21 cellular contexts compared by ENCODE assay signal in the genomic region with DNA sequence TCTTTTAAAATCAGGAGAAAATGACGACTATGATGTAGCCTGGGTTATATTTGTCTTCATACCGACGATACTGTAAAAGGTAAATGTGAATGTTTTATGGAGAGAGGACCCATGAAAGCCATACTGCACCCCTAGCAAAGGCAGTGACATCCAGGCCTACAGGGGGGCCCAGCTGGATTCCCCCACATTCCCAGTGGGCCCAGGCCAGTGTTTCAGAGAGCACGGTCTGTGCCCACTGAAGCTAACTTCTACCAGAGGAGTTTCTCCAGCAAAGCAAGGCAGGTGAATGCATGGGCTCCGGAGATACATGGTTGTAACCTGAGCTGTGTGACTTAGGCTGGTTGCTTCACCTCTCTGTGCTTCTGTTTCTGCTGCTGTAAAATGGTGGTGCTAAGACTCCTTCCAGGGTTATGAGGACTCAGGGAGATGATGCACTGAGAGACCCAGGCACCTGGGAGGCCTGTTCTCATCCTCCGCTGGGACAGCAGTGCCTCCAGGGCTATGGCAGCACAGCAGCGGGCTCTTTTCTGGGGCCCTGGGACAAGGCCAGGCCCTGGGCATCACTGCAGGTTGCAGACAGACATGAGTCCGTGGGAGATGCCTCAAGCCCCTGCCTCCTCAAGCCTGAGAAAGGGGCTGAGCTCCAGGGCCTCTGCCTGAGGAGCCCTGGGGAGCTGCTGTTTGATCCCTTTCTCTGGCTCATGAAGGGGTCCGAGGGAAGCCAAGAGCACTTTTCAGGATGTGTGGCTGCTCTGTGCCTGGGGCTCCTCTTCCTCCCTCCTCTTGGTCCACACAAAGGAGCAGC.
"Had no signal": no experiment of that assay in that cellular context is flagged by ENCODE, and none has a peak within 500 bp of the region (broad histone marks: within the 10 kb centered on the region; RNA-seq: fewer than 3 reads in every experiment).

No MANE protein-coding gene starts in this region.

- H3K9me3 ChIP-seq: Peyer's patch had no signal

- H3K36me3 Mint-ChIP-seq: activated naive CD4-positive, alpha-beta T cell treated with anti-CD3 and anti-CD28 coated beads, Interleukin-2, amount 50 U/mL, for 24 hours; IgD-negative memory B cell; T-cell had no signal

- H3K9me3 Mint-ChIP-seq: activated CD8-positive, alpha-beta T cell treated with anti-CD3 and anti-CD28 coated beads for 36 hours; activated naive CD4-positive, alpha-beta T cell treated with anti-CD3 and anti-CD28 coated beads, Interleukin-2, amount 50 U/mL, for 24 hours; activated T-cell treated with anti-CD3 and anti-CD28 coated beads, Interleukin-2, amount 50 U/mL, for 72 hours; activated T-helper 2 cell treated with anti-CD3 and anti-CD28 coated beads, Interferon-gamma antibody, Interleukin-2, Interleukin-4, amounts not matched to agents 10 μg/mL and 5 μg/mL and 100 μg/mL, durations not matched to agents 14 hours and 24 hours and 36 hours; central memory CD8-positive, alpha-beta T cell; T-cell had no signal

- H3K27ac ChIP-seq: KMS-11, Peyer's patch, RWPE1 had no signal

- H3K27me3 ChIP-seq: Peyer's patch had no signal

- ATAC-seq: activated CD4-positive, CD25-positive, alpha-beta regulatory T cell treated with anti-CD3 and anti-CD28 coated beads, Interleukin-2, amount 50 U/mL, for 24 hours; activated CD8-positive, alpha-beta T cell treated with anti-CD3 and anti-CD28 coated beads for 36 hours; activated T-cell treated with anti-CD3 and anti-CD28 coated beads, Interleukin-2, amount 50 U/mL, for 72 hours; T-cell had no signal

- H3K27ac Mint-ChIP-seq: activated CD8-positive, alpha-beta T cell treated with anti-CD3 and anti-CD28 coated beads for 36 hours; activated naive CD4-positive, alpha-beta T cell treated with anti-CD3 and anti-CD28 coated beads, Interleukin-2, amount 50 U/mL, for 24 hours; activated T-cell treated with anti-CD3 and anti-CD28 coated beads, Interleukin-2, amount 50 U/mL, for 72 hours; activated T-helper 2 cell treated with anti-CD3 and anti-CD28 coated beads, Interferon-gamma antibody, Interleukin-2, Interleukin-4, amounts not matched to agents 10 μg/mL and 5 μg/mL and 100 μg/mL, durations not matched to agents 14 hours and 24 hours and 36 hours; IgD-negative memory B cell; T-cell had no signal

- H3K9ac ChIP-seq: KMS-11 had no signal

- DNase-seq: activated CD4-positive, alpha-beta T cell treated with anti-CD3 and anti-CD28 coated beads for 4 hours; activated CD8-positive, alpha-beta memory T cell treated with anti-CD3 and anti-CD28 coated beads, Interleukin-2, amount 50 U/mL, for 4 hours; activated CD8-positive, alpha-beta T cell treated with anti-CD3 and anti-CD28 coated beads for 36 hours; activated naive CD4-positive, alpha-beta T cell; activated T-cell treated with anti-CD3 and anti-CD28 coated beads, Interleukin-2, amount 50 U/mL, for 72 hours; NCI-H1092; NCI-H1417; NCI-H1930; NCI-H226; NCI-H774; Peyer's patch; SHP77 treated with DMSO at 0.1 percent for 48 hours; T-cell; T-helper 2 cell had no signal

- H3K4me2 ChIP-seq: KMS-11 had no signal

- H3K4me3 Mint-ChIP-seq: activated CD8-positive, alpha-beta T cell treated with anti-CD3 and anti-CD28 coated beads for 36 hours; activated naive CD4-positive, alpha-beta T cell treated with anti-CD3 and anti-CD28 coated beads, Interleukin-2, amount 50 U/mL, for 24 hours; activated T-cell treated with anti-CD3 and anti-CD28 coated beads, Interleukin-2, amount 50 U/mL, for 72 hours; central memory CD8-positive, alpha-beta T cell; IgD-negative memory B cell; T-cell had no signal

- H3K4me1 Mint-ChIP-seq: activated naive CD4-positive, alpha-beta T cell treated with anti-CD3 and anti-CD28 coated beads, Interleukin-2, amount 50 U/mL, for 24 hours; central memory CD8-positive, alpha-beta T cell had no signal

- H3K4me3 ChIP-seq: Peyer's patch had no signal

- H3K36me3 ChIP-seq: Peyer's patch had no signal
